Comparison of ENCODE assay signal across 27 cellular contexts in genomic region chr14:23621204-23621931, GRCh38. TPM values are rescaled to one million over a fixed set of nuclear protein-coding genes. Genes with fewer than 3 reads are reported as not detected.
"Had no signal": no experiment of that assay in that cellular context is flagged by ENCODE, and none has a peak within 500 bp of the region (broad histone marks: within the 10 kb centered on the region; RNA-seq: fewer than 3 reads in every experiment).

No MANE protein-coding gene starts in this region.

- H3K27ac ChIP-seq: adrenal gland, VCaP had no signal

- DNase-seq: activated CD4-positive, alpha-beta memory T cell treated with anti-CD3 and anti-CD28 coated beads, Interleukin-2, amount 10 ng/mL, durations not matched to agents 7 days and 5 days; activated CD4-positive, alpha-beta T cell treated with anti-CD3 and anti-CD28 coated beads, Interleukin-2, amount 10 ng/mL, durations not matched to agents 7 days and 5 days; activated CD4-positive, CD25-positive, alpha-beta regulatory T cell; activated CD8-positive, alpha-beta memory T cell treated with anti-CD3 and anti-CD28 coated beads, Interleukin-2, amount 50 U/mL, for 4 hours; activated naive CD4-positive, alpha-beta T cell treated with anti-CD3 and anti-CD28 coated beads, Interleukin-2, amount 50 U/mL, for 16 hours; activated naive CD8-positive, alpha-beta T cell treated with anti-CD3 and anti-CD28 coated beads, Interleukin-2, amount 10 ng/mL, durations not matched to agents 7 days and 5 days; activated T-cell treated with anti-CD3 and anti-CD28 coated beads, Interleukin-2, amount 50 U/mL, for 1 hour; adrenal gland; anterior cingulate cortex; central memory CD4-positive, alpha-beta T cell; MG63; MV-4-11; NCI-H1092 treated with DMSO at 0.1 percent for 48 hours; NCI-H1417 treated with DMSO at 0.1 percent for 48 hours; NCI-H1694; NCI-H2029; NCI-H2107; NCI-H345; NCI-H510A; NCI-H526 treated with DMSO at 0.1 percent for 48 hours; NCI-H82; SIG-M5; T-helper 2 cell; T1000 had no signal

- H3K36me3 Mint-ChIP-seq: activated naive CD8-positive, alpha-beta T cell treated with anti-CD3 and anti-CD28 coated beads, Interleukin-2, amount 10 ng/mL, durations not matched to agents 7 days and 5 days had no signal

- H3K36me3 ChIP-seq: adrenal gland, MG63 had no signal

- H3K9me3 ChIP-seq: adrenal gland had no signal

- H3K4me1 Mint-ChIP-seq: activated CD4-positive, alpha-beta memory T cell treated with anti-CD3 and anti-CD28 coated beads, Interleukin-2, amount 10 ng/mL, durations not matched to agents 7 days and 5 days; activated CD4-positive, alpha-beta T cell treated with anti-CD3 and anti-CD28 coated beads, Interleukin-2, amount 10 ng/mL, durations not matched to agents 7 days and 5 days; activated naive CD8-positive, alpha-beta T cell treated with anti-CD3 and anti-CD28 coated beads, Interleukin-2, amount 10 ng/mL, durations not matched to agents 7 days and 5 days had no signal

- H3K4me3 ChIP-seq: adrenal gland, MG63 had no signal

- H3K27ac Mint-ChIP-seq: activated CD4-positive, alpha-beta memory T cell treated with anti-CD3 and anti-CD28 coated beads, Interleukin-2, amount 10 ng/mL, durations not matched to agents 7 days and 5 days; activated CD4-positive, alpha-beta T cell treated with anti-CD3 and anti-CD28 coated beads, Interleukin-2, amount 10 ng/mL, durations not matched to agents 7 days and 5 days; activated naive CD8-positive, alpha-beta T cell treated with anti-CD3 and anti-CD28 coated beads, Interleukin-2, amount 10 ng/mL, durations not matched to agents 7 days and 5 days had no signal

- H3K27me3 ChIP-seq: adrenal gland, MG63 had no signal

- H3K4me1 ChIP-seq: adrenal gland had no signal

- H3K4me3 Mint-ChIP-seq: activated CD4-positive, alpha-beta memory T cell treated with anti-CD3 and anti-CD28 coated beads, Interleukin-2, amount 10 ng/mL, durations not matched to agents 7 days and 5 days; activated CD4-positive, alpha-beta T cell treated with anti-CD3 and anti-CD28 coated beads, Interleukin-2, amount 10 ng/mL, durations not matched to agents 7 days and 5 days; activated naive CD8-positive, alpha-beta T cell treated with anti-CD3 and anti-CD28 coated beads, Interleukin-2, amount 10 ng/mL, durations not matched to agents 7 days and 5 days had no signal

RNA-seq across cellular contexts. Expression of gene DHRS2, which starts 14.8 kb away (rescaled TPM):
- total RNA-seq: bronchial epithelial cell, OCI-LY7 had no signal

RNA-seq across cellular contexts. Expression of gene JPH4, which starts 42.8 kb away (rescaled TPM):
- total RNA-seq: activated CD4-positive, alpha-beta memory T cell treated with anti-CD3 and anti-CD28 coated beads, Interleukin-2, amount 10 ng/mL, durations not matched to agents 7 days and 5 days; activated CD4-positive, alpha-beta T cell treated with anti-CD3 and anti-CD28 coated beads, Interleukin-2, amount 10 ng/mL, durations not matched to agents 7 days and 5 days; activated naive CD8-positive, alpha-beta T cell treated with anti-CD3 and anti-CD28 coated beads, Interleukin-2, amount 10 ng/mL, durations not matched to agents 7 days and 5 days; bronchial epithelial cell; OCI-LY7 had no signal
